Comparison of ENCODE assay signal across 8 cellular contexts in genomic region chr7:25117226-25118047, GRCh38. TPM values are rescaled to one million over a fixed set of nuclear protein-coding genes. Genes with fewer than 3 reads are reported as not detected.
DNase-seq lines count a peak whose midpoint lies in the region; ATAC-seq and TF ChIP-seq lines count a peak whose summit lies in the region.

No MANE protein-coding gene starts in this region.

- H3K27ac ChIP-seq in BLaER1 treated with 17β-estradiol and CSF1 and Interleukin-3, amounts not matched to agents 10 nM and 100 nM = peak overlapping the region; percentile 16 to 66 (median 54); a peak in 18 of 22 replicates
- H3K27ac ChIP-seq in A673 (ENCODE audit: low read depth, low read length, poor library complexity, severe bottlenecking) = no peak overlapping the region

- peaks cover 11 to 73% (median 63%) of the 10 kb centered on the region in 11 experiments; a peak in 21 of 22 replicates for H4K20me1 ChIP-seq in BLaER1 treated with 17β-estradiol and CSF1 and Interleukin-3, amounts not matched to agents 10 nM and 100 nM

- H3K36me3 ChIP-seq in BLaER1 treated with 17β-estradiol and CSF1 and Interleukin-3, amounts not matched to agents 10 nM and 100 nM = peaks cover 29 to 48% (median 38%) of the 10 kb centered on the region in 11 experiments
- peaks cover 37% of the 10 kb centered on the region for H3K36me3 ChIP-seq in A673 (ENCODE audit: insufficient read depth, low read length, poor library complexity, severe bottlenecking)

- no peak for TF ChIP-seq CTCF in A673 (conservative IDR thresholded peaks at IDR 0.05; ENCODE audit: low read depth, low read length)

- intact Hi-C loops in A673 (cut with micrococcal nuclease; ENCODE audit: unreplicated experiment) = no loop called here

- peak overlapping the region in 2 of 10 experiments; percentile 9 to 26; a peak in 2 of 20 replicates for H3K4me3 ChIP-seq in BLaER1 treated with 17β-estradiol and CSF1 and Interleukin-3, amounts not matched to agents 10 nM and 100 nM
- no peak overlapping the region for H3K4me3 ChIP-seq in A673 (ENCODE audit: low read depth, low read length, poor library complexity, severe bottlenecking)

- H3K27me3 ChIP-seq in BLaER1 treated with 17β-estradiol and CSF1 and Interleukin-3, amounts not matched to agents 10 nM and 100 nM = no peaks in the 10 kb centered on the region
- no peaks in the 10 kb centered on the region for H3K27me3 ChIP-seq in A673 (replicated peaks; ENCODE audit: insufficient read depth, low read depth, low read length, poor library complexity)

- H3K27me3 Mint-ChIP-seq in activated naive CD8-positive, alpha-beta T cell treated with anti-CD3 and anti-CD28 coated beads for 36 hours = no peaks in the 10 kb centered on the region

- peak overlapping the region; percentile 67 for H3K27ac Mint-ChIP-seq in activated naive CD8-positive, alpha-beta T cell treated with anti-CD3 and anti-CD28 coated beads for 36 hours

- no peak for DNase-seq in activated naive CD8-positive, alpha-beta T cell treated with anti-CD3 and anti-CD28 coated beads for 36 hours
- DNase-seq in A673 (ENCODE audit: low spot score) (no peak), SHP77 treated with DMSO at 0.1 percent for 48 hours (lab: John Stamatoyannopoulos, UW) (no peak), HUDEP-2 (lab: John Stamatoyannopoulos, UW; ENCODE audit: unreplicated experiment in 76 of 76) (no peak), AG08395 (ENCODE audit: low spot score) (no peak)

- H3K9me3 Mint-ChIP-seq in activated naive CD8-positive, alpha-beta T cell treated with anti-CD3 and anti-CD28 coated beads for 36 hours = no peaks in the 10 kb centered on the region

- POLR2A ChIA-PET in A673 (lab: Charles Lee; ENCODE audit: low non-redundant PET) = no interaction called here

- H3K4me3 Mint-ChIP-seq in activated naive CD8-positive, alpha-beta T cell treated with anti-CD3 and anti-CD28 coated beads for 36 hours = no peak overlapping the region

- CTCF ChIA-PET in A673 (lab: Charles Lee) = interaction anchor here (0.6 kb wide), 1 partner anchor 21 kb away, joined by 3 read pairs; no protein-coding TSS in a partner anchor

- H3K4me1 ChIP-seq in BLaER1 treated with 17β-estradiol and CSF1 and Interleukin-3, amounts not matched to agents 10 nM and 100 nM = peaks cover 40 to 58% (median 52%) of the 10 kb centered on the region in 10 experiments
- no peaks in the 10 kb centered on the region for H3K4me1 ChIP-seq in A673 (ENCODE audit: insufficient read depth, low read length, poor library complexity, severe bottlenecking)

- H3K9ac ChIP-seq in BLaER1 treated with 17β-estradiol and CSF1 and Interleukin-3, amounts not matched to agents 10 nM and 100 nM = peak overlapping the region in 9 of 11 experiments; percentile 1 to 48 (median 39); a peak in 14 of 22 replicates

- peak overlapping the region; percentile 46 to 82 (median 68) for H3K4me2 ChIP-seq in BLaER1 treated with 17β-estradiol and CSF1 and Interleukin-3, amounts not matched to agents 10 nM and 100 nM

- peaks cover 38% of the 10 kb centered on the region for H3K36me3 Mint-ChIP-seq in activated naive CD8-positive, alpha-beta T cell treated with anti-CD3 and anti-CD28 coated beads for 36 hours

- peaks cover 41% of the 10 kb centered on the region for H3K4me1 Mint-ChIP-seq in activated naive CD8-positive, alpha-beta T cell treated with anti-CD3 and anti-CD28 coated beads for 36 hours

- peak; percentile 74 for ATAC-seq in GM19023 (IDR thresholded peaks at IDR 0.05; ENCODE audit: unreplicated experiment)
- ATAC-seq in HG03045 (IDR thresholded peaks at IDR 0.05; ENCODE audit: unreplicated experiment) = peak; percentile 79

- no peaks in the 10 kb centered on the region for H3K9me3 ChIP-seq in BLaER1 treated with 17β-estradiol and CSF1 and Interleukin-3, amounts not matched to agents 10 nM and 100 nM (replicated peaks in 1 of 11)
- H3K9me3 ChIP-seq in A673 (ENCODE audit: low read depth, low read length, poor library complexity, severe bottlenecking) = no peaks in the 10 kb centered on the region

- BruUV-seq in A673 (replicated peaks; lab: Mats Ljungman, UMichigan) = no TSS peak

RNA-seq across cellular contexts. Expression of gene CYCS, which starts 7.6 kb away (rescaled TPM):
- 100 to 1,000 TPM; 393 to 409 TPM for total RNA-seq in activated naive CD8-positive, alpha-beta T cell treated with anti-CD3 and anti-CD28 coated beads for 36 hours
- 274 and 350 TPM in 2 replicates for total RNA-seq in A673 (2021)
